18 cellular contexts compared by ENCODE assay signal in genomic region chr14:64680675-64681060, GRCh38. TPM values are rescaled to one million over a fixed set of nuclear protein-coding genes. Genes with fewer than 3 reads are reported as not detected.
DNase-seq lines count a peak whose midpoint lies in the region; ATAC-seq, FAIRE-seq and TF ChIP-seq lines count a peak whose summit lies in the region.
"Had no signal": no experiment of that assay in that cellular context is flagged by ENCODE, and none has a peak within 500 bp of the region (broad histone marks: within the 10 kb centered on the region; RNA-seq: fewer than 3 reads in every experiment).

No MANE protein-coding gene starts in this region.

- H3K9ac ChIP-seq in HepG2 (ENCODE audit: insufficient read depth, low read depth, low read length) = no peak overlapping the region
- peak overlapping the region in 1 of 2 donors; percentile 69 for H3K9ac ChIP-seq in kidney (ENCODE audit: low read length in 2 of 2)
- peak overlapping the region in 2 of 3 donors; percentile 25 to 40 for H3K9ac ChIP-seq in skeletal muscle tissue (ENCODE audit: low read depth in 1 of 3, low read length in 3 of 3)

- no peak for TF ChIP-seq POLR2A in HepG2 (IDR thresholded peaks at IDR 0.05; ENCODE audit: insufficient read depth in 1 of 2, low read depth in 2 of 2, low read length in 2 of 2)
- TF ChIP-seq POLR2A in right lobe of liver (IDR thresholded peaks at IDR 0.05) = no peak

- 60% methylated on average over 4 of the region's 4 CpGs for WGBS in HepG2 (ENCODE audit: low lambda C conversion rate)
- 80% methylated on average over 1 of the region's 4 CpGs for WGBS in right lobe of liver (ENCODE audit: insufficient coverage, low coverage, low lambda C conversion rate, missing lambda C conversion rate)
- WGBS in aorta, 2 donors = 30 to 34% methylated on average over 4 of the region's 4 CpGs

- FAIRE-seq in HepG2 (lab: Jason Lieb, UNC) (no peak), kidney (lab: Jason Lieb, UNC) (no peak)
- FAIRE-seq: GM18507 had no signal

- TF ChIP-seq RAD21 in HepG2 (CRISPR knock-in tag; IDR thresholded peaks at IDR 0.05) = no peak

- no peaks in the 10 kb centered on the region for H3K79me2 ChIP-seq in HepG2 (ENCODE audit: insufficient read depth, low read length)

- H3K4me1 ChIP-seq in HepG2 (ENCODE audit: insufficient read depth, low read length) (peaks cover 40% of the 10 kb centered on the region), right lobe of liver (no peaks in the 10 kb centered on the region), kidney (ENCODE audit: control insufficient read depth in 1 of 2, insufficient read depth in 1 of 2, low read depth in 1 of 2, low read length in 2 of 2) (peaks cover 32 to 33% of the 10 kb centered on the region in 2 donors), skeletal muscle tissue (ENCODE audit: control insufficient read depth in 3 of 3, insufficient read depth in 3 of 3, low read length in 3 of 3) (peaks cover 19 to 41% (median 37%) of the 10 kb centered on the region in 3 donors), aorta (ENCODE audit: control insufficient read depth in 1 of 2, insufficient read depth in 2 of 2, low read length in 2 of 2) (no peaks in the 10 kb centered on the region)

- no peak for ATAC-seq in HepG2
- ATAC-seq in right lobe of liver = no peak
- no peak for ATAC-seq in aorta (ENCODE audit: low FRiP score)
- ATAC-seq: stimulated activated naive B cell treated with anti-CD40 and anti-IgM and Interleukin-4, amounts not matched to agents 10 μg/mL and 1 μg/mL and 100 μg/mL, for 72 hours had no signal

- no peak for TF ChIP-seq EP300 in HepG2 (IDR thresholded peaks at IDR 0.05; ENCODE audit: low read depth in 2 of 2, low read length in 2 of 2)
- no peak for TF ChIP-seq EP300 in HepG2 (CRISPR knock-in tag; IDR thresholded peaks at IDR 0.05; ENCODE audit: borderline replicate concordance)

- no peaks in the 10 kb centered on the region for H4K20me1 ChIP-seq in HepG2 (ENCODE audit: insufficient read depth, low read length)

- BruUV-seq in HepG2 (replicated peaks; lab: Mats Ljungman, UMichigan) = no TSS peak

- H3K27me3 ChIP-seq in HepG2 (ENCODE audit: control insufficient read depth in 1 of 2, insufficient read depth in 2 of 2, low read length in 2 of 2) (peaks cover 5 to 32% of the 10 kb centered on the region in 2 experiments; a peak in 4 of 5 replicates), right lobe of liver (no peaks in the 10 kb centered on the region), skeletal muscle tissue (ENCODE audit: control insufficient read depth in 3 of 3, insufficient read depth in 3 of 3, low read length in 3 of 3) (no peaks in the 10 kb centered on the region), aorta (ENCODE audit: control insufficient read depth in 1 of 2, insufficient read depth in 2 of 2, low read length in 1 of 2) (no peaks in the 10 kb centered on the region)

- DNase-seq in HepG2 (ENCODE audit: low spot score) (no peak), right lobe of liver (no peak), kidney (no peak), aorta (no peak), SKM-1 (lab: John Stamatoyannopoulos, UW; ENCODE audit: unreplicated experiment) (no peak), NCI-H226 (no peak)
- no peak for DNase-seq in activated CD4-positive, CD25-positive, alpha-beta regulatory T cell treated with anti-CD3 and anti-CD28 coated beads, Interleukin-2, amount 50 U/mL, for 72 hours
- DNase-seq: activated naive CD8-positive, alpha-beta T cell treated with anti-CD3 and anti-CD28 coated beads, Interleukin-2, amount 10 ng/mL, durations not matched to agents 7 days and 5 days; activated T-cell treated with anti-CD3 and anti-CD28 coated beads for 4 hours; COR-L47; cortex of kidney; mucosa of descending colon; NCI-H2227 treated with DMSO at 0.1 percent for 48 hours; retina; stimulated activated naive B cell treated with anti-CD40 and anti-IgM and Interleukin-4, amounts not matched to agents 10 μg/mL and 1 μg/mL and 100 μg/mL, for 72 hours had no signal

- intact Hi-C loops in HepG2 (cut with micrococcal nuclease; ENCODE audit: unreplicated experiment) = no loop called here
- intact Hi-C loops in right lobe of liver (cut with DNase I) = no loop called here
- intact Hi-C loops in kidney (cut with DNase I) = no loop called here
- intact Hi-C loops in aorta (cut with DNase I) = no loop called here

- in situ Hi-C loops in HepG2 (cut with HindIII; ENCODE audit: extremely low pct_ligation_motif_present, low pct_unique_long_range_greater_than_20kb) = no loop called here

- H3K9me3 ChIP-seq in HepG2 (ENCODE audit: low read length) = no peaks in the 10 kb centered on the region
- no peaks in the 10 kb centered on the region for H3K9me3 ChIP-seq in right lobe of liver
- no peaks in the 10 kb centered on the region for H3K9me3 ChIP-seq in kidney (ENCODE audit: control insufficient read depth in 1 of 2, low read length in 2 of 2)
- H3K9me3 ChIP-seq in skeletal muscle tissue (ENCODE audit: control insufficient read depth in 3 of 3, low read length in 3 of 3) = no peaks in the 10 kb centered on the region
- H3K9me3 ChIP-seq in aorta (ENCODE audit: control insufficient read depth, low read length) = no peaks in the 10 kb centered on the region
- H3K9me3 ChIP-seq: mucosa of descending colon had no signal

- peak overlapping the region; percentile 55 for H3K4me2 ChIP-seq in HepG2 (ENCODE audit: low read depth, low read length)

- no peak overlapping the region for H2AFZ ChIP-seq in HepG2 (ENCODE audit: low read length)

- TF ChIP-seq CTCF in HepG2 (CRISPR knock-in tag; IDR thresholded peaks at IDR 0.05) = no peak
- TF ChIP-seq CTCF in right lobe of liver (IDR thresholded peaks at IDR 0.05) = no peak
- TF ChIP-seq CTCF in kidney (IDR thresholded peaks at IDR 0.05; ENCODE audit: borderline replicate concordance, extremely low read depth, insufficient read depth) = no peak

- H3K4me3 ChIP-seq in HepG2 (replicated peaks in 1 of 3; ENCODE audit: insufficient read depth in 1 of 3, low read depth in 2 of 3, low read length in 3 of 3) = no peak overlapping the region
- H3K4me3 ChIP-seq in right lobe of liver = no peak overlapping the region
- H3K4me3 ChIP-seq in kidney (ENCODE audit: low read length in 2 of 2) = no peak overlapping the region
- H3K4me3 ChIP-seq in skeletal muscle tissue (ENCODE audit: low read length in 3 of 3) = no peak overlapping the region
- H3K4me3 ChIP-seq in aorta (ENCODE audit: low read length in 2 of 2) = no peak overlapping the region
- H3K4me3 ChIP-seq: mucosa of descending colon had no signal

- H3K36me3 ChIP-seq in HepG2 (replicated peaks in 1 of 2; ENCODE audit: control insufficient read depth in 1 of 2, insufficient read depth in 2 of 2, low read length in 2 of 2) (no peaks in the 10 kb centered on the region), right lobe of liver (no peaks in the 10 kb centered on the region), kidney (ENCODE audit: control insufficient read depth in 1 of 2, insufficient read depth in 2 of 2, low read length in 2 of 2) (no peaks in the 10 kb centered on the region), skeletal muscle tissue (ENCODE audit: control insufficient read depth in 3 of 3, insufficient read depth in 3 of 3, low read length in 3 of 3) (no peaks in the 10 kb centered on the region), aorta (ENCODE audit: control insufficient read depth in 1 of 2, insufficient read depth in 2 of 2, low read length in 1 of 2) (no peaks in the 10 kb centered on the region)

- POLR2A ChIA-PET in HepG2 (lab: Yijun Ruan, JAX) = interaction anchor here (1.7 kb wide), 1 partner anchor 25 kb away, joined by 7 read pairs; no protein-coding TSS in a partner anchor

- CTCF ChIA-PET in HepG2 (lab: Yijun Ruan, JAX; ENCODE audit: low intra/inter-chr PET ratio, low total read pairs) = no interaction called here

- H3K27ac ChIP-seq in HepG2 (ENCODE audit: extremely low read length, insufficient read depth, low read length) (no peak overlapping the region), right lobe of liver (no peak overlapping the region), kidney (ENCODE audit: low read depth in 2 of 2, low read length in 2 of 2) (peak overlapping the region; percentile 82 to 86), skeletal muscle tissue (ENCODE audit: low read depth, low read length) (peak overlapping the region; percentile 60), aorta (ENCODE audit: low read depth in 1 of 2, low read length in 2 of 2) (peak overlapping the region; percentile 48 to 62)

TF ChIP-seq in HepG2, 621 proteins besides CTCF, POLR2A, EP300 and RAD21 (continues in another document):
- TF ChIP-seq BATF2 (CRISPR knock-in tag; IDR thresholded peaks at IDR 0.05) = no peak

RNA-seq across cellular contexts. Expression of gene PLEKHG3, which starts 23.6 kb away (rescaled TPM):
- 9.5 and 9.8 TPM in 2 replicates for total RNA-seq in HepG2 (2016; rRNA removed; fragmentation: Illumina TruSeq; extraction: Trizol)
- 0.61 and 0.88 TPM in 2 replicates for total RNA-seq in HepG2 (2016; cell fraction: cytosol; rRNA removed; fragmentation: Illumina TruSeq; extraction: Trizol; ENCODE audit: low read depth)
- 7.2 and 11.8 TPM in 2 replicates for total RNA-seq in HepG2 (2016; cell fraction: insoluble cytoplasmic fraction; rRNA removed; fragmentation: Illumina TruSeq; extraction: Trizol)
- total RNA-seq in HepG2 (2016; cell fraction: membrane; rRNA removed; fragmentation: Illumina TruSeq; extraction: Trizol) = 5.6 and 6.4 TPM in 2 replicates
- 9.3 and 10.4 TPM in 2 replicates for total RNA-seq in HepG2 (2016; cell fraction: nucleus; rRNA removed; fragmentation: Illumina TruSeq; extraction: Trizol)
- polyA plus RNA-seq in HepG2 (2011; rRNA removed) = 7.1 and 7.2 TPM in 2 replicates
- 2.7 and 5.6 TPM in 2 replicates for polyA plus RNA-seq in HepG2 (2011; cell fraction: cytosol; rRNA removed)
- polyA plus RNA-seq in HepG2 (2011; cell fraction: nucleus; rRNA removed) = 13.8 and 16.9 TPM in 2 replicates
- 5.4 and 8.7 TPM in 2 replicates for polyA plus RNA-seq in HepG2 (2012)
- 0.60 and 0.61 TPM in 2 replicates for polyA plus RNA-seq in HepG2 (2016; cell fraction: cytosol; fragmentation: Illumina TruSeq; extraction: Trizol; ENCODE audit: low read depth)
- 6.0 and 8.8 TPM in 2 replicates for polyA plus RNA-seq in HepG2 (2016; cell fraction: insoluble cytoplasmic fraction; fragmentation: Illumina TruSeq; extraction: Trizol; ENCODE audit: low read depth)
- polyA plus RNA-seq in HepG2 (2016; cell fraction: membrane; fragmentation: Illumina TruSeq; extraction: Trizol; ENCODE audit: low read depth) = 2.1 and 2.2 TPM in 2 replicates
- polyA plus RNA-seq in HepG2 (2016; cell fraction: nucleus; fragmentation: Illumina TruSeq; extraction: Trizol; ENCODE audit: insufficient read depth, low read depth) = 28.5 and 30.1 TPM in 2 replicates
- polyA minus RNA-seq in HepG2 (2011; rRNA and poly(A)+ RNA removed; ENCODE audit: low replicate concordance) = 9.5 and 51.9 TPM in 2 replicates
- polyA minus RNA-seq in HepG2 (2011; cell fraction: cytosol; rRNA and poly(A)+ RNA removed) = 4.6 and 5.4 TPM in 2 replicates
- 5.1 and 12.0 TPM in 2 replicates for polyA minus RNA-seq in HepG2 (2011; cell fraction: nucleus; rRNA and poly(A)+ RNA removed)
- total RNA-seq in right lobe of liver = 10 to 100 TPM; 25.4 to 49.1 (median 28.0) TPM
- total RNA-seq in kidney = 127 TPM
- 51.9 TPM for polyA plus RNA-seq in kidney (ENCODE audit: insufficient read depth, low read depth, low replicate concordance)
- total RNA-seq in skeletal muscle tissue = 16.7 TPM
- total RNA-seq in aorta = 10 to 100 TPM; 46.5 to 82.9 TPM
- 10 to 100 TPM; 10.9 to 49.8 TPM for polyA plus RNA-seq in aorta
- total RNA-seq: OCI-LY7 had no signal

Comparison
In these comparisons a context has a peak if more than half of its experiments do, and no peak if none do; other contexts are left out.
1. H3K27ac ChIP-seq: peak in kidney (2 of 2), skeletal muscle tissue (single experiment) and aorta (2 of 2); none in HepG2 (single experiment) and right lobe of liver (0 of 3).